In the genomic region with DNA sequence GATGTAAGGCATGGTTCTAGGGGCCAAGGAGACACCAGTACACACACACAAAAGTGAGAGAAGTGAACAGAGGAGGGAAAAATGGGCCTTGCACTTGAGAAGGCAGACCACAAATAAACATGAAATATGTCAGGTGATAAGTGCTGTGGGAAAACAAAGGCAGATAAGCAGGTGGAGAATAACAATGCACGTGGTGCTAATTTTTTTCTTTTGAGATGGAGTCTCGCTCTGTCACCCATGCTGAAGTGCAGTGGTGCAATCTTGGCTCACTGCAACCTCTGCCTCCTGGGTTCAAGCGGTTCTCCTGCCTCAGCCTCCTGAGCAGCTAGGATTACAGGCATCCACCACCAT, we compare ENCODE assay signal across 9 cellular contexts. TPM values are rescaled to one million over a fixed set of nuclear protein-coding genes. Genes with fewer than 3 reads are reported as not detected.
DNase-seq lines count a peak whose midpoint lies in the region; ATAC-seq and TF ChIP-seq lines count a peak whose summit lies in the region.
"Not testable (repeated sequence)": the region's sequence is repeated elsewhere in the genome, so short reads cannot be mapped to it uniquely, and the experiment has no call there.
"Had no signal": no experiment of that assay in that cellular context is flagged by ENCODE, and none has a peak within 500 bp of the region (broad histone marks: within the 10 kb centered on the region; RNA-seq: fewer than 3 reads in every experiment).

No MANE protein-coding gene starts in this region.

- no CpG with 5 or more reads among the region's 3 CpGs for whole genome bisulfite sequencing in trophoblast cell (ENCODE audit: extremely low coverage, insufficient coverage, insufficient read length)

- not testable (repeated sequence) for H2AFZ ChIP-seq in trophoblast cell (ENCODE audit: insufficient read depth, low read length, poor library complexity)

- H3K18ac ChIP-seq in trophoblast cell (ENCODE audit: low read length): not testable (repeated sequence)

- 0 out of 2 replicates have a peak overlapping the region, but pooled peaks have one; percentile 1 for H3K27ac Mint-ChIP-seq in WTC11
- H3K27ac Mint-ChIP-seq in endothelial cell (ENCODE audit: unreplicated experiment): peak overlapping the region; percentile 37

- not testable (repeated sequence) for H3K79me2 ChIP-seq in trophoblast cell (ENCODE audit: control insufficient read depth, insufficient read depth, low read length, poor library complexity)

- peak overlapping the region; percentile 68 for H3K27ac ChIP-seq in left ventricle myocardium inferior (replicated peaks)
- H3K27ac ChIP-seq in trophoblast cell (ENCODE audit: low read depth, low read length): not testable (repeated sequence)

- H3K4me2 ChIP-seq in trophoblast cell (ENCODE audit: low read length): not testable (repeated sequence)

- not testable (repeated sequence) for H3K36me3 Mint-ChIP-seq in WTC11; endothelial cell (ENCODE audit: low read depth, unreplicated experiment)

- H3K4me1 Mint-ChIP-seq in WTC11: peaks cover 28% of the 10 kb centered on the region
- peaks cover 49% of the 10 kb centered on the region for H3K4me1 Mint-ChIP-seq in endothelial cell (ENCODE audit: unreplicated experiment)

- not testable (repeated sequence) for H2BK12ac ChIP-seq in trophoblast cell (ENCODE audit: low read length)

- H4K12ac ChIP-seq in trophoblast cell (ENCODE audit: low read depth, low read length): not testable (repeated sequence)

- H2BK120ac ChIP-seq in trophoblast cell (ENCODE audit: insufficient read depth, low read length, poor library complexity): not testable (repeated sequence)

- H4K91ac ChIP-seq in trophoblast cell (ENCODE audit: low read depth, low read length): not testable (repeated sequence)

- not testable (repeated sequence) for H3K9ac ChIP-seq in trophoblast cell (ENCODE audit: low read length)

- not testable (repeated sequence) for H3K4ac ChIP-seq in trophoblast cell (ENCODE audit: low read depth, low read length)

- H3K27me3 ChIP-seq in left ventricle myocardium inferior (ENCODE audit: low read depth); trophoblast cell (ENCODE audit: insufficient read depth, low read length): not testable (repeated sequence)

- peak overlapping the region; percentile 26 for H2BK5ac ChIP-seq in trophoblast cell (ENCODE audit: low read depth, low read length, poor library complexity)

- not testable (repeated sequence) for H2AK5ac ChIP-seq in trophoblast cell (ENCODE audit: low read length)

- not testable (repeated sequence) for H3K23ac ChIP-seq in trophoblast cell (ENCODE audit: low read length)

- H3K4me3 ChIP-seq in left ventricle myocardium inferior; trophoblast cell (ENCODE audit: low read depth, low read length): not testable (repeated sequence)

- H3K9me3 Mint-ChIP-seq in WTC11; endothelial cell (ENCODE audit: unreplicated experiment): not testable (repeated sequence)

- H4K8ac ChIP-seq in trophoblast cell (ENCODE audit: low read depth, low read length): not testable (repeated sequence)

- POLR2A ChIA-PET in WTC11 (lab: Charles Lee): not testable (repeated sequence)

- CTCF ChIA-PET in WTC11 (lab: Charles Lee): not testable (repeated sequence)

- not testable (repeated sequence) for H3K14ac ChIP-seq in trophoblast cell (ENCODE audit: low read length)

- not testable (repeated sequence) for H3K79me1 ChIP-seq in trophoblast cell (ENCODE audit: low read length)

- intact Hi-C loops in left ventricle myocardium inferior (cut with micrococcal nuclease): not testable (repeated sequence)

- not testable (repeated sequence) for ATAC-seq in WTC11

- not testable (repeated sequence) for TF ChIP-seq CTCF in WTC11 (IDR thresholded peaks at IDR 0.05); endothelial cell (IDR thresholded peaks at IDR 0.05; ENCODE audit: unreplicated experiment); left ventricle myocardium inferior (IDR thresholded peaks at IDR 0.05; ENCODE audit: borderline replicate concordance)

- H3K27me3 Mint-ChIP-seq in WTC11 (ENCODE audit: low read depth); endothelial cell (ENCODE audit: unreplicated experiment): not testable (repeated sequence)

- H3K9me3 ChIP-seq in left ventricle myocardium inferior (replicated peaks); trophoblast cell (ENCODE audit: insufficient read depth, low read depth, low read length): not testable (repeated sequence)

- H3K36me3 ChIP-seq in left ventricle myocardium inferior: peaks cover 19% of the 10 kb centered on the region
- H3K36me3 ChIP-seq in trophoblast cell (ENCODE audit: control insufficient read depth in 1 of 2, insufficient read depth in 2 of 2, low read length in 2 of 2): not testable (repeated sequence)

- H3K4me3 Mint-ChIP-seq in WTC11; endothelial cell (ENCODE audit: unreplicated experiment): not testable (repeated sequence)

- DNase-seq in DMS153 (lab: John Stamatoyannopoulos, UW) (peak; percentile 5), NCI-H2029 (lab: John Stamatoyannopoulos, UW) (peak; percentile 37), NCI-H2196 (lab: John Stamatoyannopoulos, UW; ENCODE audit: unreplicated experiment) (peak; percentile 26)
- DNase-seq in WTC11 (ENCODE audit: low spot score); endothelial cell (ENCODE audit: low spot score); left ventricle myocardium inferior; trophoblast cell: not testable (repeated sequence)

- peaks cover 28% of the 10 kb centered on the region for H3K4me1 ChIP-seq in left ventricle myocardium inferior
- not testable (repeated sequence) for H3K4me1 ChIP-seq in trophoblast cell (ENCODE audit: control insufficient read depth in 1 of 2, insufficient read depth in 2 of 2, low read length in 2 of 2)

RNA-seq across cellular contexts. Expression of gene ACKR4, which starts 41.1 kb away (rescaled TPM):
- not detected in 3 replicates for total RNA-seq in WTC11 (2021)
- total RNA-seq in endothelial cell (ENCODE audit: unreplicated experiment): not detected
- 5.2 TPM for total RNA-seq in left ventricle myocardium inferior
- 0.03 TPM in 1 of 2 replicates, not detected in the other for polyA plus RNA-seq in trophoblast cell (2013)
- total RNA-seq: CD8-positive, alpha-beta memory T cell; G401 had no signal
- polyA plus RNA-seq: CD8-positive, alpha-beta memory T cell had no signal
